In the genomic region with DNA sequence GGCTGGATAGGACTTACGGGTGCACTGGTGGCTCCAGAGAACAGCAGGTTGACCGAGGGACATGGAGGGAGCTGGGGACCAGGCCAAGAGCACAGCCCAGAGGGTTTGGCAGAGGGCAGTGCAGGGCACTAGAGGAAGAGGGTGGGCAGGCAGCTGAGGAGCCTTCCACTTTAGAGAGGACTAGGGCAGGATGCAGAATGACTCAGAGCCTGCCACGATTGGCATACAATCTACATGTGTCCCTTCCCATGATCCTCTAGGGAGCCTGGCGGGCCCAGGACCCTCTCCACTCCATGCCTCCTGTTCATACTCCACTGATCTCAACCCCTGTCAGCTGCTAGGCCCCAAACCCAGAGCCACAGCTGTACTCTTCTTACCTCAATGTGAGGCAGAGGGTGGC, we compare ENCODE assay signal across 21 cellular contexts.
"Had no signal": no experiment of that assay in that cellular context is flagged by ENCODE, and none has a peak within 500 bp of the region (broad histone marks: within the 10 kb centered on the region; RNA-seq: fewer than 3 reads in every experiment).

No MANE protein-coding gene starts in this region.

- H3K4me3 ChIP-seq: esophagus squamous epithelium, gastroesophageal sphincter, left lung, lung, psoas muscle, right lobe of liver, testis, tibial nerve, upper lobe of right lung had no signal

- H3K27ac ChIP-seq: esophagus squamous epithelium, gastroesophageal sphincter, left lung, psoas muscle, right lobe of liver, testis, tibial nerve, upper lobe of right lung had no signal

- ATAC-seq: gastroesophageal sphincter; left lung; psoas muscle; right lobe of liver; stimulated activated effector memory CD8-positive, alpha-beta T cell treated with anti-CD3 and anti-CD28 coated beads, Interleukin-12 subunit alpha, Interleukin-12 subunit beta, amount 100 ng/mL, for 72 hours; upper lobe of right lung had no signal

- H3K27ac Mint-ChIP-seq: dendritic cell treated with granulocyte-macrophage colony-stimulating factor and Interleukin-4, amounts not matched to agents 40 ng/mL and 50 ng/mL, for 4 days; immature natural killer cell; stimulated activated effector memory CD8-positive, alpha-beta T cell treated with anti-CD3 and anti-CD28 coated beads, Interleukin-12 subunit alpha, Interleukin-12 subunit beta, amount 100 ng/mL, for 72 hours had no signal

- DNase-seq: esophagus squamous epithelium; foreskin fibroblast; immature natural killer cell; left lung; mesenchymal stem cell; midbrain; naive B cell; psoas muscle; retina; right lobe of liver; stimulated activated CD4-positive, alpha-beta T cell treated with anti-CD3 and anti-CD28 coated beads, Interleukin-4, amount 100 ng/mL, for 1 hour; stimulated activated CD8-positive, alpha-beta memory T cell treated with anti-CD3 and anti-CD28 coated beads, Interleukin-4, amount 100 ng/mL, for 48 hours; testis; upper lobe of right lung had no signal

- H3K4me3 Mint-ChIP-seq: dendritic cell treated with granulocyte-macrophage colony-stimulating factor and Interleukin-4, amounts not matched to agents 40 ng/mL and 50 ng/mL, for 4 days; immature natural killer cell; naive B cell; nephron; stimulated activated effector memory CD8-positive, alpha-beta T cell treated with anti-CD3 and anti-CD28 coated beads, Interleukin-12 subunit alpha, Interleukin-12 subunit beta, amount 100 ng/mL, for 72 hours; stimulated activated naive CD8-positive, alpha-beta T cell treated with anti-CD3 and anti-CD28 coated beads, Interleukin-15, Interleukin-2, amounts not matched to agents 100 ng/mL and 50 ng/mL, for 24 hours had no signal

- H3K36me3 ChIP-seq: esophagus squamous epithelium, gastroesophageal sphincter, left lung, right lobe of liver, upper lobe of right lung had no signal

- H3K27me3 Mint-ChIP-seq: stimulated activated naive CD8-positive, alpha-beta T cell treated with anti-CD3 and anti-CD28 coated beads, Interleukin-15, Interleukin-2, amounts not matched to agents 100 ng/mL and 50 ng/mL, for 24 hours had no signal

- H3K36me3 Mint-ChIP-seq: immature natural killer cell; naive B cell; stimulated activated effector memory CD8-positive, alpha-beta T cell treated with anti-CD3 and anti-CD28 coated beads, Interleukin-12 subunit alpha, Interleukin-12 subunit beta, amount 100 ng/mL, for 72 hours had no signal

- H3K4me1 ChIP-seq: left lung, psoas muscle, testis, tibial nerve, upper lobe of right lung had no signal

- H3K9me3 Mint-ChIP-seq: dendritic cell treated with granulocyte-macrophage colony-stimulating factor and Interleukin-4, amounts not matched to agents 40 ng/mL and 50 ng/mL, for 4 days; immature natural killer cell; naive B cell; nephron; stimulated activated effector memory CD8-positive, alpha-beta T cell treated with anti-CD3 and anti-CD28 coated beads, Interleukin-12 subunit alpha, Interleukin-12 subunit beta, amount 100 ng/mL, for 72 hours; stimulated activated naive CD8-positive, alpha-beta T cell treated with anti-CD3 and anti-CD28 coated beads, Interleukin-15, Interleukin-2, amounts not matched to agents 100 ng/mL and 50 ng/mL, for 24 hours had no signal

- H3K9me3 ChIP-seq: esophagus squamous epithelium, gastroesophageal sphincter, left lung, psoas muscle, right lobe of liver, testis, tibial nerve, upper lobe of right lung had no signal

- H3K4me1 Mint-ChIP-seq: immature natural killer cell had no signal

- H3K27me3 ChIP-seq: left lung, right lobe of liver, testis, tibial nerve, upper lobe of right lung had no signal
